8 cellular contexts compared by ENCODE assay signal in the genomic region with DNA sequence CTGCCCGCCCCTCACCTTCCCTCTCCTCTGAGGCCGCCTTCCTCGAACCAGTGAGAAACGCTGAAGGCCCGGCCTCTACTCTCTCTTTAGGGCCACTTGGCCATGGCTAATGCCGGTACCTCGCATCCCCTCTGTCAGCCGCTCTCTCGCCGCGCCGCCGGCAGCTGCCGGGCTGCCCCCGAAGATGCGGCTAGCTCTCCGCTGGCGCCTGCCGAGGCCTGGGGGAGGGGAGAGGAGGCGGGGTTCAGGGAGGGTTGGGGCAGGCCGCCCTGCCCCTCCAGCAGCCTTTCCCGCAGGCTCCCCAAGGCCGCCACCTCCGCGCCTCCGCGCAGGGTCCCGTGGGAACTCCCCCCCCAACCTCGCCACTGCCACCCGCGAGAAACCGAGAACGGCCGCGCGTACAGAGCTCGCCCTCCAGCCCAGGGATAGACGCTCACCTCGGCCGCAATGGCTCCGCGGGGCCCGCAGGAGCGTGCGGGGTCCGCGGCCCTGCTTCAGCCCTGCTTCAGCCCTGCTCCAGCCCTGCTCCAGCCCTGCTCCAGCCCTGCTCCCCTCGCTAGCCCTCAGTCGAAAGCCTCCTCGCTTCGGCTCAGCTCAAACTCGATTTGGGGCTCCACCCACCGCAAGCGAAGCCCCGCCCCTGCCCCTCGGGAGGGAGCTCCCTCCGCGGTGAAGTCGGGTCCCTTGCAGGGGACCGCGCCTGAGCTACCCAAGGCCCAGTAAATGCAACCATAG. TPM values are rescaled to one million over a fixed set of nuclear protein-coding genes. Genes with fewer than 3 reads are reported as not detected.
DNase-seq lines count a peak whose midpoint lies in the region; ATAC-seq and TF ChIP-seq lines count a peak whose summit lies in the region.

A gene with protein sequence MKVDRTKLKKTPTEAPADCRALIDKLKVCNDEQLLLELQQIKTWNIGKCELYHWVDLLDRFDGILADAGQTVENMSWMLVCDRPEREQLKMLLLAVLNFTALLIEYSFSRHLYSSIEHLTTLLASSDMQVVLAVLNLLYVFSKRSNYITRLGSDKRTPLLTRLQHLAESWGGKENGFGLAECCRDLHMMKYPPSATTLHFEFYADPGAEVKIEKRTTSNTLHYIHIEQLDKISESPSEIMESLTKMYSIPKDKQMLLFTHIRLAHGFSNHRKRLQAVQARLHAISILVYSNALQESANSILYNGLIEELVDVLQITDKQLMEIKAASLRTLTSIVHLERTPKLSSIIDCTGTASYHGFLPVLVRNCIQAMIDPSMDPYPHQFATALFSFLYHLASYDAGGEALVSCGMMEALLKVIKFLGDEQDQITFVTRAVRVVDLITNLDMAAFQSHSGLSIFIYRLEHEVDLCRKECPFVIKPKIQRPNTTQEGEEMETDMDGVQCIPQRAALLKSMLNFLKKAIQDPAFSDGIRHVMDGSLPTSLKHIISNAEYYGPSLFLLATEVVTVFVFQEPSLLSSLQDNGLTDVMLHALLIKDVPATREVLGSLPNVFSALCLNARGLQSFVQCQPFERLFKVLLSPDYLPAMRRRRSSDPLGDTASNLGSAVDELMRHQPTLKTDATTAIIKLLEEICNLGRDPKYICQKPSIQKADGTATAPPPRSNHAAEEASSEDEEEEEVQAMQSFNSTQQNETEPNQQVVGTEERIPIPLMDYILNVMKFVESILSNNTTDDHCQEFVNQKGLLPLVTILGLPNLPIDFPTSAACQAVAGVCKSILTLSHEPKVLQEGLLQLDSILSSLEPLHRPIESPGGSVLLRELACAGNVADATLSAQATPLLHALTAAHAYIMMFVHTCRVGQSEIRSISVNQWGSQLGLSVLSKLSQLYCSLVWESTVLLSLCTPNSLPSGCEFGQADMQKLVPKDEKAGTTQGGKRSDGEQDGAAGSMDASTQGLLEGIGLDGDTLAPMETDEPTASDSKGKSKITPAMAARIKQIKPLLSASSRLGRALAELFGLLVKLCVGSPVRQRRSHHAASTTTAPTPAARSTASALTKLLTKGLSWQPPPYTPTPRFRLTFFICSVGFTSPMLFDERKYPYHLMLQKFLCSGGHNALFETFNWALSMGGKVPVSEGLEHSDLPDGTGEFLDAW (N-terminal part only) (minus strand): TSS at position 569 of the 735 bp plus-strand sequence. CDS start 32,612 bp downstream, outside the sequence.

- no peaks in the 10 kb centered on the region for H3K9me3 ChIP-seq in left lung

- H3K27me3 ChIP-seq in left lung, result no peaks in the 10 kb centered on the region

- ATAC-seq in GM19043 (IDR thresholded peaks at IDR 0.05; ENCODE audit: low read depth, unreplicated experiment) (peak; percentile 38), HG03442 (IDR thresholded peaks at IDR 0.05; ENCODE audit: unreplicated experiment) (peak; percentile 34), left lung (peak; percentile 71)

- H3K4me3 ChIP-seq in left lung, result peak within 1 kb of the TSS; percentile 49 to 60

- peak within 1 kb of the TSS; percentile 85 to 89 for H3K27ac ChIP-seq in left lung

- intact Hi-C loops in left lung (cut with DNase I), result no loop called here

- no peak for TF ChIP-seq CTCF in left lung (IDR thresholded peaks at IDR 0.05)

- DNase-seq in AG08395 (ENCODE audit: low spot score) (peak; percentile 58), NCI-H748 treated with DMSO at 0.1 percent for 48 hours (lab: John Stamatoyannopoulos, UW) (peak; percentile 36), dedifferentiated amniotic fluid mesenchymal stem cell (ENCODE audit: extremely low spot score) (peak; percentile 60), left lung (peak; percentile 82 to 92)
- peak; percentile 78 for DNase-seq in activated CD4-positive, alpha-beta T cell treated with anti-CD3 and anti-CD28 coated beads, Interleukin-2, amount 50 U/mL, for 1 hour
- DNase-seq in stimulated activated CD4-positive, alpha-beta T cell treated with anti-CD3 and anti-CD28 coated beads, Interleukin-2, amount 100 ng/mL, for 4 hours (ENCODE audit: low read depth), result peak; percentile 74

- peaks cover 0 to 20% of the 10 kb centered on the region in 2 donors for H3K4me1 ChIP-seq in left lung

- H3K36me3 ChIP-seq in left lung, result no peaks in the 10 kb centered on the region

RNA-seq across cellular contexts. Expression of the gene that starts here (rescaled TPM):
- 100 to 1,000 TPM; 163 to 200 TPM for total RNA-seq in left lung

Comparison
In these comparisons a context has a peak if more than half of its experiments do, and no peak if none do; other contexts are left out.
1. Peak in every context shown above with its lines: DNase-seq, ATAC-seq, H3K4me3 ChIP-seq and H3K27ac ChIP-seq.
2. DNase-seq: peak in every context shown above with its lines; median percentile 87 in left lung; 78 in activated CD4-positive, alpha-beta T cell treated with anti-CD3 and anti-CD28 coated beads, Interleukin-2, amount 50 U/mL, for 1 hour; 74 in stimulated activated CD4-positive, alpha-beta T cell treated with anti-CD3 and anti-CD28 coated beads, Interleukin-2, amount 100 ng/mL, for 4 hours; 60 in dedifferentiated amniotic fluid mesenchymal stem cell; 58 in AG08395; 36 in NCI-H748 treated with DMSO at 0.1 percent for 48 hours.